ENCODE assay signal across 8 cellular contexts in the genomic region with DNA sequence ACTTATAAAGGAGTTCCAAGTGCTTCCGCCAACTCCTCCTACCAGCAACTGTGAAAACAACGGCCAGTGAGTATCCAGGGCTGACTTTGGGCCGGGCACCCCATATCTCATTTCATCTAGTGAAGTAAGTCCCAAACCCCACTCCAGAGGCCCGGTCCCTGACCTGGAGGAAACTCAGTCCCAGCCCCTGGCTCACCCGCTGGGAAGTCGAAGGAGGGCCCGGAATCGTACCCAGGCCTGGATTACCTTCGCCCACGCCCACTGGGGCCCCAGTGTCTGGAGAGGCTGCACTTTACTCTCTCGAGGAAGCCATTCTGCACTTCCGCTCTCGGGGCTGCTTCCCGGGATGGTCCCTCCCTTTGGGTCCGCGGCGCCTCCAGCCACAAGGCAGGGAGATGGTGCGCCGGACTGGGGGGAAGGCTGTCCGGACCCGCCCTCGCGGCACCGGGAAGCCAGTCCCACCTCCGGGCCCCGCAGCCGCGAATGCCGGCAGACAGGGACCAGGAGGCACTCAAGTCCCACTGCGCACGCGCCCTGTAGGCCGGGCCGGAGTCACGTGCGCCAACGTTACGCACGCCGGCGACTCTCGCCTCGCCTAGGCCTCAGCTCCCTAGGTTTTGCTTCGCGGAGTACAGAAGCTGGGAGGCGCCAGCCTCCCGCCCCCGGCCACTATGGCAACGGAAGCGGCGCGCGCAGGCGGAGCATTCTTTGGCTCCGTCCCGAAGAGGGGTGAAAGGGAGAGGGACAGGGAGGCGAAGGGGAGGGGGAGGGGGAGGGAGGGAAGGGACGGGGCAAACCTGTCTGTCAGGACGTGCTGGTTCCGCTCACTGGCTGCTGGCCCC. TPM values are rescaled to one million over a fixed set of nuclear protein-coding genes. Genes with fewer than 3 reads are reported as not detected.
DNase-seq lines count a peak whose midpoint lies in the region; ATAC-seq and FAIRE-seq lines count a peak whose summit lies in the region.

A gene with protein sequence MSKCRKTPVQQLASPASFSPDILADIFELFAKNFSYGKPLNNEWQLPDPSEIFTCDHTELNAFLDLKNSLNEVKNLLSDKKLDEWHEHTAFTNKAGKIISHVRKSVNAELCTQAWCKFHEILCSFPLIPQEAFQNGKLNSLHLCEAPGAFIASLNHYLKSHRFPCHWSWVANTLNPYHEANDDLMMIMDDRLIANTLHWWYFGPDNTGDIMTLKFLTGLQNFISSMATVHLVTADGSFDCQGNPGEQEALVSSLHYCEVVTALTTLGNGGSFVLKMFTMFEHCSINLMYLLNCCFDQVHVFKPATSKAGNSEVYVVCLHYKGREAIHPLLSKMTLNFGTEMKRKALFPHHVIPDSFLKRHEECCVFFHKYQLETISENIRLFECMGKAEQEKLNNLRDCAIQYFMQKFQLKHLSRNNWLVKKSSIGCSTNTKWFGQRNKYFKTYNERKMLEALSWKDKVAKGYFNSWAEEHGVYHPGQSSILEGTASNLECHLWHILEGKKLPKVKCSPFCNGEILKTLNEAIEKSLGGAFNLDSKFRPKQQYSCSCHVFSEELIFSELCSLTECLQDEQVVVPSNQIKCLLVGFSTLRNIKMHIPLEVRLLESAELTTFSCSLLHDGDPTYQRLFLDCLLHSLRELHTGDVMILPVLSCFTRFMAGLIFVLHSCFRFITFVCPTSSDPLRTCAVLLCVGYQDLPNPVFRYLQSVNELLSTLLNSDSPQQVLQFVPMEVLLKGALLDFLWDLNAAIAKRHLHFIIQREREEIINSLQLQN (minus strand): TSS at position 513 of the 842 bp plus-strand sequence. CDS start 3,482 bp downstream, outside the sequence.

- H3K36me3 ChIP-seq in endocrine pancreas (ENCODE audit: control insufficient read depth, insufficient read depth, low read length): peaks cover 3% of the 10 kb centered on the region

- H3K27me3 ChIP-seq in endocrine pancreas (ENCODE audit: control insufficient read depth, insufficient read depth, low read length): no peaks in the 10 kb centered on the region

- peak; percentile 100 for FAIRE-seq in HTR-8/SVneo (lab: Jason Lieb, UNC)

- ATAC-seq in GM21367 (IDR thresholded peaks at IDR 0.05; ENCODE audit: unreplicated experiment): peak; percentile 89
- peak; percentile 96 for ATAC-seq in activated CD8-positive, alpha-beta memory T cell treated with anti-CD3 and anti-CD28 coated beads, Interleukin-2, amount 10 ng/mL, durations not matched to agents 7 days and 5 days

- CTCF ChIA-PET in activated CD8-positive, alpha-beta memory T cell treated with anti-CD3 and anti-CD28 coated beads, Interleukin-2, amount 10 ng/mL, durations not matched to agents 7 days and 5 days (lab: Charles Lee): interaction anchor here (1.3 kb wide), 1 partner anchor 23 kb away, joined by 3 read pairs; no protein-coding TSS in a partner anchor

- peaks cover 35% of the 10 kb centered on the region for H3K36me3 Mint-ChIP-seq in activated CD8-positive, alpha-beta memory T cell treated with anti-CD3 and anti-CD28 coated beads, Interleukin-2, amount 10 ng/mL, durations not matched to agents 7 days and 5 days

- peaks cover 19% of the 10 kb centered on the region for H3K4me1 ChIP-seq in endocrine pancreas (ENCODE audit: control insufficient read depth, insufficient read depth, low read length)

- no peaks in the 10 kb centered on the region for H3K9me3 Mint-ChIP-seq in activated CD8-positive, alpha-beta memory T cell treated with anti-CD3 and anti-CD28 coated beads, Interleukin-2, amount 10 ng/mL, durations not matched to agents 7 days and 5 days (ENCODE audit: low read depth)

- H3K4me3 Mint-ChIP-seq in activated CD8-positive, alpha-beta memory T cell treated with anti-CD3 and anti-CD28 coated beads, Interleukin-2, amount 10 ng/mL, durations not matched to agents 7 days and 5 days: peak within 1 kb of the TSS; percentile 81

- peaks cover 21% of the 10 kb centered on the region for H3K4me1 Mint-ChIP-seq in activated CD8-positive, alpha-beta memory T cell treated with anti-CD3 and anti-CD28 coated beads, Interleukin-2, amount 10 ng/mL, durations not matched to agents 7 days and 5 days

- H3K27me3 Mint-ChIP-seq in activated CD8-positive, alpha-beta memory T cell treated with anti-CD3 and anti-CD28 coated beads, Interleukin-2, amount 10 ng/mL, durations not matched to agents 7 days and 5 days: peaks cover 9% of the 10 kb centered on the region

- peak within 1 kb of the TSS; percentile 100 for H3K9ac ChIP-seq in endocrine pancreas (ENCODE audit: control insufficient read depth, insufficient read depth, low read length)

- DNase-seq in COLO829 (ENCODE audit: low spot score) (peak; percentile 91), HTR-8/SVneo (ENCODE audit: insufficient read length, low spot score) (peak; percentile 100), NOMO-1 treated with dmso at 0.1 percent for 144 hours (lab: John Stamatoyannopoulos, UW; ENCODE audit: unreplicated experiment) (peak; percentile 95), mesenteric fat pad (ENCODE audit: low spot score) (peak; percentile 98)
- DNase-seq in activated CD8-positive, alpha-beta memory T cell treated with anti-CD3 and anti-CD28 coated beads, Interleukin-2, amount 10 ng/mL, durations not matched to agents 7 days and 5 days: peak; percentile 95
- peak; percentile 74 for DNase-seq in stimulated activated CD8-positive, alpha-beta memory T cell treated with anti-CD3 and anti-CD28 coated beads, Interleukin-15, amount 100 ng/mL, for 24 hours (ENCODE audit: low read depth)

- H3K27ac Mint-ChIP-seq in activated CD8-positive, alpha-beta memory T cell treated with anti-CD3 and anti-CD28 coated beads, Interleukin-2, amount 10 ng/mL, durations not matched to agents 7 days and 5 days: peak within 1 kb of the TSS; percentile 82

- peak within 1 kb of the TSS; percentile 89 for H3K4me3 ChIP-seq in endocrine pancreas (ENCODE audit: control insufficient read depth, insufficient read depth, low read length)

- no peaks in the 10 kb centered on the region for H3K9me3 ChIP-seq in endocrine pancreas (ENCODE audit: control insufficient read depth, low read length)

RNA-seq across cellular contexts. Expression of the gene that starts here (rescaled TPM):
- total RNA-seq in activated CD8-positive, alpha-beta memory T cell treated with anti-CD3 and anti-CD28 coated beads, Interleukin-2, amount 10 ng/mL, durations not matched to agents 7 days and 5 days: 10 to 100 TPM; 16.1 to 20.8 TPM
- total RNA-seq in mesenteric fat pad: 12.3 TPM

Comparison
In these comparisons a context has a peak if more than half of its experiments do, and no peak if none do; other contexts are left out.
1. Peak in every context shown above with its lines: DNase-seq, ATAC-seq and H3K4me3 ChIP-seq.